In genomic region chr11:107078375-107078774, GRCh38 we compare ENCODE assay signal across 21 cellular contexts.
"Had no signal": no experiment of that assay in that cellular context is flagged by ENCODE, and none has a peak within 500 bp of the region (broad histone marks: within the 10 kb centered on the region; RNA-seq: fewer than 3 reads in every experiment).

No MANE protein-coding gene starts in this region.

- DNase-seq: activated CD4-positive, alpha-beta T cell treated with anti-CD3 and anti-CD28 coated beads for 48 hours; activated CD8-positive, alpha-beta memory T cell treated with anti-CD3 and anti-CD28 coated beads, Interleukin-2, amount 50 U/mL, for 4 hours; activated CD8-positive, alpha-beta T cell treated with anti-CD3 and anti-CD28 coated beads, Interleukin-2, amount 10 ng/mL, durations not matched to agents 7 days and 5 days; activated effector memory CD4-positive, alpha-beta T cell treated with anti-CD3 and anti-CD28 coated beads, Interleukin-2, amount 50 U/mL, for 16 hours; activated T-cell treated with anti-CD3 and anti-CD28 coated beads, Interleukin-2, amount 50 U/mL, for 48 hours; amniotic stem cell; effector CD8-positive, alpha-beta T cell; gastrocnemius medialis; heart left ventricle; immature natural killer cell; naive B cell; pancreas; sigmoid colon; spleen; stimulated activated CD4-positive, alpha-beta T cell treated with anti-CD3 and anti-CD28 coated beads, Interleukin-2, amount 100 ng/mL, for 24 hours; stomach; testis; upper lobe of left lung had no signal

- H3K9me3 ChIP-seq: gastrocnemius medialis, pancreas, sigmoid colon, testis had no signal

- FAIRE-seq: endothelial cell of umbilical vein, pancreas had no signal

- H3K4me3 ChIP-seq: gastrocnemius medialis, heart left ventricle, lung, pancreas, sigmoid colon, spleen, stomach, testis, upper lobe of left lung had no signal

- H3K4me1 ChIP-seq: gastrocnemius medialis, heart left ventricle, pancreas, sigmoid colon, spleen, stomach, testis, upper lobe of left lung had no signal

- H3K27me3 ChIP-seq: gastrocnemius medialis, heart left ventricle, pancreas, sigmoid colon, spleen, stomach, testis, upper lobe of left lung had no signal

- ATAC-seq: activated CD8-positive, alpha-beta T cell treated with anti-CD3 and anti-CD28 coated beads, Interleukin-2, amount 10 ng/mL, durations not matched to agents 7 days and 5 days; gastrocnemius medialis; heart left ventricle; pancreas; WTC11 had no signal

- H3K36me3 ChIP-seq: gastrocnemius medialis, heart left ventricle, pancreas, sigmoid colon, spleen, stomach, upper lobe of left lung had no signal

- H3K27ac ChIP-seq: gastrocnemius medialis, heart left ventricle, pancreas, sigmoid colon, spleen, stomach, testis, upper lobe of left lung had no signal
